ENCODE assay signal across 12 cellular contexts in genomic region chr3:152317184-152317583, GRCh38. TPM values are rescaled to one million over a fixed set of nuclear protein-coding genes. Genes with fewer than 3 reads are reported as not detected.
A peak's percentile ranks its signal among the peaks of the same experiment; 100 is the strongest.
DNase-seq lines count a peak whose midpoint lies in the region; FAIRE-seq and TF ChIP-seq lines count a peak whose summit lies in the region.
"Had no signal": no experiment of that assay in that cellular context is flagged by ENCODE, and none has a peak within 500 bp of the region (broad histone marks: within the 10 kb centered on the region; RNA-seq: fewer than 3 reads in every experiment).

No MANE protein-coding gene starts in this region.

- H3K27me3 ChIP-seq in HL-60 (ENCODE audit: insufficient read depth, poor library complexity, severe bottlenecking) (no peaks in the 10 kb centered on the region), H1 (replicated peaks in 1 of 4; ENCODE audit: control insufficient read depth in 3 of 4, extremely low read depth in 1 of 4, insufficient read depth in 3 of 4, low read length in 3 of 4) (no peaks in the 10 kb centered on the region), skeletal muscle tissue (ENCODE audit: control insufficient read depth in 3 of 3, insufficient read depth in 3 of 3, low read length in 3 of 3) (no peaks in the 10 kb centered on the region)
- H3K27me3 ChIP-seq: adrenal gland, colonic mucosa, SJCRH30 had no signal

- POLR2A ChIA-PET in activated CD4-positive, alpha-beta memory T cell treated with anti-CD3 and anti-CD28 coated beads for 36 hours (lab: Charles Lee) = interaction anchor here (1.1 to 2.7 kb wide), 2 partner anchors 49 to 112 kb away, joined by 3 to 6 read pairs; partner anchors contain the start of gene MBNL1
- POLR2A ChIA-PET in activated CD4-positive, alpha-beta memory T cell treated with anti-CD3 and anti-CD28 coated beads, Interleukin-2, amount 10 ng/mL, durations not matched to agents 7 days and 5 days (lab: Charles Lee) = interaction anchor here (0.7 to 3.6 kb wide), 3 partner anchors 10 to 16 kb away, joined by 4 to 14 read pairs (median 13); no protein-coding TSS in a partner anchor
- POLR2A ChIA-PET in H1 (lab: Charles Lee; ENCODE audit: partially characterized antibody) = interaction anchor here (1.1 kb wide), 1 partner anchor 10 kb away, joined by 4 read pairs; no protein-coding TSS in a partner anchor

- no peak overlapping the region for H2BK120ac ChIP-seq in H1 (replicated peaks; ENCODE audit: low read depth, low read length)

- H3K23ac ChIP-seq in H1 (ENCODE audit: insufficient read length) = no peak overlapping the region

- peak overlapping the region; percentile 19 for H3K27ac ChIP-seq in HL-60 (replicated peaks)
- no peak overlapping the region for H3K27ac ChIP-seq in H1 (ENCODE audit: low read depth, low read length)
- H3K27ac ChIP-seq in skeletal muscle tissue (ENCODE audit: low read depth, low read length) = peak overlapping the region; percentile 26
- H3K27ac ChIP-seq: SJCRH30 had no signal

- H2BK20ac ChIP-seq in H1 (ENCODE audit: low read length) = no peak overlapping the region

- peak overlapping the region; percentile 49 for H3K27ac Mint-ChIP-seq in activated CD4-positive, alpha-beta memory T cell treated with anti-CD3 and anti-CD28 coated beads for 36 hours
- H3K27ac Mint-ChIP-seq in activated CD4-positive, alpha-beta memory T cell treated with anti-CD3 and anti-CD28 coated beads, Interleukin-2, amount 10 ng/mL, durations not matched to agents 7 days and 5 days = no peak overlapping the region

- peaks cover 81% of the 10 kb centered on the region for H3K4me1 Mint-ChIP-seq in activated CD4-positive, alpha-beta memory T cell treated with anti-CD3 and anti-CD28 coated beads for 36 hours (ENCODE audit: low read depth)
- H3K4me1 Mint-ChIP-seq in activated CD4-positive, alpha-beta memory T cell treated with anti-CD3 and anti-CD28 coated beads, Interleukin-2, amount 10 ng/mL, durations not matched to agents 7 days and 5 days = peaks cover 76% of the 10 kb centered on the region

- H3K18ac ChIP-seq in H1 (ENCODE audit: extremely low read depth, low read length) = no peak overlapping the region

- H3K4ac ChIP-seq in H1 (replicated peaks; ENCODE audit: insufficient read length, low read depth, low read length) = no peak overlapping the region

- WGBS in H1 (ENCODE audit: extremely low coverage in 1 of 2, insufficient coverage in 1 of 2, insufficient read length in 1 of 2, insufficient replicate concordance in 2 of 2, low coverage in 1 of 2, low lambda C conversion rate in 2 of 2, missing lambda C conversion rate in 1 of 2), 2 experiments = 92% methylated on average over 4 of the region's 4 CpGs; no CpG with 5 or more reads in 1 of the 2 experiments

- CTCF ChIA-PET in activated CD4-positive, alpha-beta memory T cell treated with anti-CD3 and anti-CD28 coated beads for 36 hours (lab: Charles Lee) = interaction anchor here (1.8 kb wide), 1 partner anchor 127 kb away, joined by 8 read pairs; no protein-coding TSS in a partner anchor
- CTCF ChIA-PET in activated CD4-positive, alpha-beta memory T cell treated with anti-CD3 and anti-CD28 coated beads, Interleukin-2, amount 10 ng/mL, durations not matched to agents 7 days and 5 days (lab: Charles Lee) = interaction anchor here (1.3 kb wide), 1 partner anchor 134 kb away, joined by 4 read pairs; no protein-coding TSS in a partner anchor
- CTCF ChIA-PET in H1 (lab: Charles Lee; ENCODE audit: partially characterized antibody) = interaction anchor here (0.6 kb wide), 1 partner anchor 45 kb away, joined by 4 read pairs; no protein-coding TSS in a partner anchor

- no peak overlapping the region for H2BK15ac ChIP-seq in H1 (ENCODE audit: low read length)

- no peaks in the 10 kb centered on the region for H3K9me3 ChIP-seq in H1 (ENCODE audit: insufficient read depth in 2 of 2, low read depth in 1 of 2, low read length in 1 of 2)
- no peaks in the 10 kb centered on the region for H3K9me3 ChIP-seq in skeletal muscle tissue (ENCODE audit: control insufficient read depth in 3 of 3, low read length in 3 of 3)
- H3K9me3 ChIP-seq: adrenal gland, colonic mucosa, SJCRH30 had no signal

- no peak for TF ChIP-seq EP300 in H1 (IDR thresholded peaks at IDR 0.05; ENCODE audit: borderline replicate concordance in 1 of 2, low read depth in 2 of 2, low read length in 2 of 2)

- intact Hi-C loops in activated CD4-positive, alpha-beta memory T cell treated with anti-CD3 and anti-CD28 coated beads for 36 hours (cut with micrococcal nuclease) = no loop called here

- no peak overlapping the region for H2AK5ac ChIP-seq in H1 (ENCODE audit: low read depth, low read length)

- H2BK5ac ChIP-seq in H1 (ENCODE audit: low read depth, low read length) = no peak overlapping the region

- H4K8ac ChIP-seq in H1 (ENCODE audit: extremely low read depth, insufficient read depth, low read length) = no peak overlapping the region

- H3K27me3 Mint-ChIP-seq in activated CD4-positive, alpha-beta memory T cell treated with anti-CD3 and anti-CD28 coated beads for 36 hours = no peaks in the 10 kb centered on the region
- no peaks in the 10 kb centered on the region for H3K27me3 Mint-ChIP-seq in activated CD4-positive, alpha-beta memory T cell treated with anti-CD3 and anti-CD28 coated beads, Interleukin-2, amount 10 ng/mL, durations not matched to agents 7 days and 5 days

- H3K14ac ChIP-seq in H1 (ENCODE audit: insufficient read length) = no peak overlapping the region

- no peak for DNase-seq in activated CD4-positive, alpha-beta memory T cell treated with anti-CD3 and anti-CD28 coated beads for 36 hours
- no peak for DNase-seq in activated CD4-positive, alpha-beta memory T cell treated with anti-CD3 and anti-CD28 coated beads, Interleukin-2, amount 10 ng/mL, durations not matched to agents 7 days and 5 days
- DNase-seq in HL-60 (ENCODE audit: low read depth in 1 of 2, low spot score in 1 of 2) = peak in 1 of 2 experiments; percentile 69
- DNase-seq in H1 (ENCODE audit: low read depth in 1 of 2, low spot score in 2 of 2) = no peak
- no peak for DNase-seq in OCI-M1 (lab: John Stamatoyannopoulos, UW)
- no peak for DNase-seq in GM13976 (ENCODE audit: low spot score)
- no peak for DNase-seq in stimulated activated CD4-positive, alpha-beta T cell treated with anti-CD3 and anti-CD28 coated beads, Interleukin-1b, Interleukin-23, amount 100 ng/mL, for 48 hours
- DNase-seq: adrenal gland, colonic mucosa, NCI-H2029, SJCRH30 had no signal

- H3K9ac ChIP-seq in H1 (replicated peaks in 1 of 4; ENCODE audit: extremely low read depth in 1 of 4, low read depth in 3 of 4, low read length in 3 of 4) = no peak overlapping the region
- no peak overlapping the region for H3K9ac ChIP-seq in skeletal muscle tissue (ENCODE audit: low read depth in 1 of 3, low read length in 3 of 3)

- H4K5ac ChIP-seq in H1 (ENCODE audit: insufficient read length, low read depth, low read length) = no peak overlapping the region

- in situ Hi-C loops in GM13976 (cut with MboI; ENCODE audit: low sequenced_read_pairs, unreplicated experiment) = no loop called here

- peaks cover 0 to 27% of the 10 kb centered on the region in 2 experiments; a peak in 2 of 4 replicates for H3K79me2 ChIP-seq in H1 (ENCODE audit: control insufficient read depth in 1 of 2, insufficient read depth in 2 of 2, low read length in 2 of 2)

- TF ChIP-seq RAD21 in H1 (IDR thresholded peaks at IDR 0.05 in 1 of 2, conservative IDR thresholded peaks at IDR 0.05 in 1 of 2; ENCODE audit: low read depth in 2 of 2, low read length in 2 of 2) = no peak

- H2BK12ac ChIP-seq in H1 (ENCODE audit: low read depth, low read length) = no peak overlapping the region

- peaks cover 25% of the 10 kb centered on the region for H3K36me3 Mint-ChIP-seq in activated CD4-positive, alpha-beta memory T cell treated with anti-CD3 and anti-CD28 coated beads for 36 hours
- peaks cover 53% of the 10 kb centered on the region for H3K36me3 Mint-ChIP-seq in activated CD4-positive, alpha-beta memory T cell treated with anti-CD3 and anti-CD28 coated beads, Interleukin-2, amount 10 ng/mL, durations not matched to agents 7 days and 5 days (ENCODE audit: low read depth)

- no peak overlapping the region for H3K4me2 ChIP-seq in H1 (ENCODE audit: insufficient read depth in 1 of 2, low read depth in 2 of 2, low read length in 2 of 2)

- peaks cover 0 to 7% (median 1%) of the 10 kb centered on the region in 4 experiments; a peak in 3 of 7 replicates for H3K4me1 ChIP-seq in H1 (replicated peaks in 1 of 4; ENCODE audit: control insufficient read depth in 3 of 4, insufficient read depth in 4 of 4, low read length in 3 of 4)
- peaks cover 38 to 56% (median 39%) of the 10 kb centered on the region in 3 donors for H3K4me1 ChIP-seq in skeletal muscle tissue (ENCODE audit: control insufficient read depth in 3 of 3, insufficient read depth in 3 of 3, low read length in 3 of 3)
- H3K4me1 ChIP-seq: SJCRH30 had no signal

- no peak for FAIRE-seq in H1 (lab: Jason Lieb, UNC)

- no peak overlapping the region for H3K56ac ChIP-seq in H1 (replicated peaks; ENCODE audit: insufficient read length, low read depth, low read length)

- TF ChIP-seq CTCF in HL-60 (IDR thresholded peaks at IDR 0.05; ENCODE audit: insufficient read depth, low read length) = no peak
- no peak for TF ChIP-seq CTCF in H1 (IDR thresholded peaks at IDR 0.05; ENCODE audit: control extremely low read depth in 1 of 3, insufficient read depth in 1 of 3, low read depth in 1 of 3, low read length in 3 of 3)
- no peak for TF ChIP-seq CTCF in GM13976 (IDR thresholded peaks at IDR 0.05; ENCODE audit: borderline replicate concordance, control extremely low read depth, extremely low read depth, insufficient read depth, missing control alignments)

- TF ChIP-seq POLR2A in H1 (IDR thresholded peaks at IDR 0.05; ENCODE audit: control extremely low read depth in 1 of 2, low read depth in 2 of 2, low read length in 2 of 2) = no peak

- no peaks in the 10 kb centered on the region for H3K23me2 ChIP-seq in H1 (ENCODE audit: low read depth, low read length)

- no peak overlapping the region for H2AFZ ChIP-seq in H1 (ENCODE audit: low read length)

- no peaks in the 10 kb centered on the region for H3K9me3 Mint-ChIP-seq in activated CD4-positive, alpha-beta memory T cell treated with anti-CD3 and anti-CD28 coated beads for 36 hours
- H3K9me3 Mint-ChIP-seq in activated CD4-positive, alpha-beta memory T cell treated with anti-CD3 and anti-CD28 coated beads, Interleukin-2, amount 10 ng/mL, durations not matched to agents 7 days and 5 days = no peaks in the 10 kb centered on the region

- H3K4me3 Mint-ChIP-seq in activated CD4-positive, alpha-beta memory T cell treated with anti-CD3 and anti-CD28 coated beads for 36 hours = no peak overlapping the region
- H3K4me3 Mint-ChIP-seq in activated CD4-positive, alpha-beta memory T cell treated with anti-CD3 and anti-CD28 coated beads, Interleukin-2, amount 10 ng/mL, durations not matched to agents 7 days and 5 days = no peak overlapping the region

- no peaks in the 10 kb centered on the region for H3K36me3 ChIP-seq in H1 (ENCODE audit: control insufficient read depth in 2 of 4, insufficient read depth in 4 of 4, low read length in 3 of 4)
- peaks cover 0 to 2% (median 0%) of the 10 kb centered on the region in 3 donors for H3K36me3 ChIP-seq in skeletal muscle tissue (ENCODE audit: control insufficient read depth in 3 of 3, insufficient read depth in 3 of 3, low read length in 3 of 3)
- H3K36me3 ChIP-seq: adrenal gland, colonic mucosa had no signal

- H4K91ac ChIP-seq in H1 (replicated peaks; ENCODE audit: insufficient read length, low read length) = no peak overlapping the region

- no peaks in the 10 kb centered on the region for H3K79me1 ChIP-seq in H1 (ENCODE audit: low read depth, low read length)

- H4K20me1 ChIP-seq in H1 (replicated peaks in 1 of 2; ENCODE audit: control insufficient read depth in 1 of 2, insufficient read depth in 2 of 2, low read length in 2 of 2) = no peaks in the 10 kb centered on the region

- no peak overlapping the region for H3K4me3 ChIP-seq in HL-60 (replicated peaks; ENCODE audit: insufficient read depth, low read length)
- H3K4me3 ChIP-seq in H1 (ENCODE audit: extremely low read depth in 1 of 4, insufficient read depth in 2 of 4, low read depth in 3 of 4, low read length in 4 of 4) = no peak overlapping the region
- H3K4me3 ChIP-seq in skeletal muscle tissue (ENCODE audit: low read length in 3 of 3) = no peak overlapping the region
- H3K4me3 ChIP-seq: adrenal gland, colonic mucosa, SJCRH30 had no signal

RNA-seq across cellular contexts. Expression of gene MBNL1, which starts 48.5 kb away (rescaled TPM):
- 100 to 1,000 TPM; 290 to 302 TPM for total RNA-seq in activated CD4-positive, alpha-beta memory T cell treated with anti-CD3 and anti-CD28 coated beads for 36 hours
- 100 to 1,000 TPM; 289 to 305 TPM for total RNA-seq in activated CD4-positive, alpha-beta memory T cell treated with anti-CD3 and anti-CD28 coated beads, Interleukin-2, amount 10 ng/mL, durations not matched to agents 7 days and 5 days
- 16.1 and 16.4 TPM in 2 replicates for total RNA-seq in H1 (2021; fragmentation: NEBNext Ultra II Directional; extraction: Animal tissue kit (Norgen Biotek cat#: 25700))
- polyA plus RNA-seq in H1 (2011; rRNA removed) = 5.0 TPM in 2 replicates
- polyA plus RNA-seq in H1 (2011; cell fraction: cytosol; rRNA removed) = 4.4 TPM
- 7.4 TPM for polyA plus RNA-seq in H1 (2011; cell fraction: nucleus; rRNA removed)
- 4.3 to 8.6 TPM (median 7.5 TPM) in 4 replicates for polyA plus RNA-seq in H1 (2012, experiment 1 of 2)
- polyA plus RNA-seq in H1 (2012, experiment 2 of 2) = 0.39 TPM
- polyA plus RNA-seq in H1 (2013, experiment 1 of 2) = 6.3 TPM
- polyA plus RNA-seq in H1 (2013, experiment 2 of 2) = 6.4 TPM
- 43.2 and 45.6 TPM in 2 replicates for polyA minus RNA-seq in H1 (2011; rRNA and poly(A)+ RNA removed)
- 16.0 TPM for polyA minus RNA-seq in H1 (2011; cell fraction: cytosol; rRNA and poly(A)+ RNA removed)
- polyA minus RNA-seq in H1 (2011; cell fraction: nucleus; rRNA and poly(A)+ RNA removed) = 54.6 TPM
- total RNA-seq in skeletal muscle tissue = 76.7 TPM
